In the genomic region with DNA sequence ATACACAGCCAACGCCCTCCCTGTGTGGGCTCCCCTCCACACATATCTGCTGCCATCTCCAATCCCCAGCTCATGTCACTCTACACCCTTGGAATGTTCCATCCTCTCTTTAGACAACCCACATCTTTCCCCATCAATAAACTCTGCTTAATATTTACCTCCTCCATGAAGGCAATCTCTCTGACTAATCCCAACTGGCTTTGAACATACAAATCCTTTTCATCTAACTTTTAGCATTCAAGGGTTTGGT, we compare ENCODE assay signal across 7 cellular contexts.
"Had no signal": no experiment of that assay in that cellular context is flagged by ENCODE, and none has a peak within 500 bp of the region (broad histone marks: within the 10 kb centered on the region; RNA-seq: fewer than 3 reads in every experiment).

No MANE protein-coding gene starts in this region.

- H3K4me1 Mint-ChIP-seq: IgD-negative memory B cell had no signal

- H3K4me3 ChIP-seq: HAP-1 had no signal

- H3K4me1 ChIP-seq: HAP-1 had no signal

- H3K27ac ChIP-seq: KMS-11 had no signal

- H3K9me3 ChIP-seq: HAP-1 had no signal

- H3K9ac ChIP-seq: KMS-11 had no signal

- H3K4me3 Mint-ChIP-seq: IgD-negative memory B cell had no signal

- H3K4me2 ChIP-seq: KMS-11 had no signal

- H3K36me3 Mint-ChIP-seq: IgD-negative memory B cell had no signal

- DNase-seq: GOT3, H7, KBM-7 had no signal

- ATAC-seq: HCT116 had no signal

- H3K36me3 ChIP-seq: HAP-1 had no signal

- H3K9me3 Mint-ChIP-seq: IgD-negative memory B cell had no signal
